ENCODE assay signal across 1 cellular context in genomic region chr3:141311496-141312358, GRCh38.
TF ChIP-seq lines count a peak whose summit lies in the region.

No MANE protein-coding gene starts in this region.

TF ChIP-seq in HEK293, 187 proteins besides CTCF, POLR2A, EP300 and RAD21 (continued from another document and continues in another):
- TF ChIP-seq ELK4 (IDR thresholded peaks at IDR 0.05; ENCODE audit: borderline replicate concordance, low read depth, low read length): peak; percentile 84
- peak; percentile 69 for TF ChIP-seq PRDM10 (tag by site-specific recombination; IDR thresholded peaks at IDR 0.05)
- TF ChIP-seq ZNF274 (IDR thresholded peaks at IDR 0.05; ENCODE audit: low read length): no peak
- no peak for TF ChIP-seq ZNF274 (tag by site-specific recombination; IDR thresholded peaks at IDR 0.05; ENCODE audit: borderline replicate concordance)
- TF ChIP-seq ZNF248 (tag by site-specific recombination; IDR thresholded peaks at IDR 0.05): no peak
- TF ChIP-seq ZNF692 (tag by site-specific recombination; IDR thresholded peaks at IDR 0.05): 0 out of 2 replicates have a peak, but pooled peaks have one; percentile 31
- TF ChIP-seq YY2 (tag by site-specific recombination; IDR thresholded peaks at IDR 0.05): 0 out of 2 replicates have a peak, but pooled peaks have one; percentile 22
- no peak for TF ChIP-seq ZNF645 (tag by site-specific recombination; IDR thresholded peaks at IDR 0.05)
- peak; percentile 9; the same call in 1 of the 2 replicates for TF ChIP-seq ZNF2 (tag by site-specific recombination; IDR thresholded peaks at IDR 0.05)
- TF ChIP-seq ZBTB11 (tag by site-specific recombination; conservative IDR thresholded peaks at IDR 0.05; ENCODE audit: low read depth): peak; percentile 95
- no peak for TF ChIP-seq ZNF610 (tag by site-specific recombination; IDR thresholded peaks at IDR 0.05; ENCODE audit: borderline replicate concordance)
- no peak for TF ChIP-seq PATZ1 (tag by site-specific recombination; IDR thresholded peaks at IDR 0.05)
- no peak for TF ChIP-seq ZSCAN5A (tag by site-specific recombination; IDR thresholded peaks at IDR 0.05)
- TF ChIP-seq ZNF514 (tag by site-specific recombination; IDR thresholded peaks at IDR 0.05): no peak
- peak; percentile 99 for TF ChIP-seq ZNF335 (tag by site-specific recombination; conservative IDR thresholded peaks at IDR 0.05)
- no peak for TF ChIP-seq ZNF544 (tag by site-specific recombination; IDR thresholded peaks at IDR 0.05)
- no peak for TF ChIP-seq ZNF549 (tag by site-specific recombination; IDR thresholded peaks at IDR 0.05)
- no peak for TF ChIP-seq ZNF747 (tag by site-specific recombination; IDR thresholded peaks at IDR 0.05)
- no peak for TF ChIP-seq ZNF510 (tag by site-specific recombination; IDR thresholded peaks at IDR 0.05; ENCODE audit: insufficient replicate concordance)
- peak; percentile 64 for TF ChIP-seq ZNF654 (tag by site-specific recombination; IDR thresholded peaks at IDR 0.05; ENCODE audit: low read depth)
- TF ChIP-seq ZBTB44 (tag by site-specific recombination; IDR thresholded peaks at IDR 0.05): no peak
- no peak; the same call in 1 of the 2 replicates for TF ChIP-seq TRIM28 (IDR thresholded peaks at IDR 0.05; ENCODE audit: borderline replicate concordance, low read length)
- TF ChIP-seq ZNF677 (tag by site-specific recombination; IDR thresholded peaks at IDR 0.05): no peak
- no peak for TF ChIP-seq ZNF10 (tag by site-specific recombination; IDR thresholded peaks at IDR 0.05)
- no peak for TF ChIP-seq ZNF791 (tag by site-specific recombination; IDR thresholded peaks at IDR 0.05)
- TF ChIP-seq TCF7L2 (IDR thresholded peaks at IDR 0.05; ENCODE audit: borderline replicate concordance, low read depth, low read length): no peak
- no peak for TF ChIP-seq ZNF626 (tag by site-specific recombination; IDR thresholded peaks at IDR 0.05)
- no peak for TF ChIP-seq BCL11B (tag by site-specific recombination; IDR thresholded peaks at IDR 0.05; ENCODE audit: low read depth)
- no peak for TF ChIP-seq ZNF280D (tag by site-specific recombination; IDR thresholded peaks at IDR 0.05)
- no peak for TF ChIP-seq ZNF174 (tag by site-specific recombination; IDR thresholded peaks at IDR 0.05)
- TF ChIP-seq ZNF629 (tag by site-specific recombination; IDR thresholded peaks at IDR 0.05): peak; percentile 64
- no peak for TF ChIP-seq ZNF214 (tag by site-specific recombination; IDR thresholded peaks at IDR 0.05; ENCODE audit: borderline replicate concordance)
- no peak for TF ChIP-seq HOXC10 (CRISPR knock-in tag; IDR thresholded peaks at IDR 0.05)
- no peak for TF ChIP-seq ZNF707 (tag by site-specific recombination; IDR thresholded peaks at IDR 0.05)
- TF ChIP-seq ZNF175 (tag by site-specific recombination; IDR thresholded peaks at IDR 0.05): no peak
- no peak for TF ChIP-seq REPIN1 (tag by site-specific recombination; IDR thresholded peaks at IDR 0.05; ENCODE audit: low read depth)
- TF ChIP-seq ZBTB26 (tag by site-specific recombination; optimal IDR thresholded peaks at IDR 0.05): peak; percentile 46
